12 cellular contexts compared by ENCODE assay signal in the genomic region with DNA sequence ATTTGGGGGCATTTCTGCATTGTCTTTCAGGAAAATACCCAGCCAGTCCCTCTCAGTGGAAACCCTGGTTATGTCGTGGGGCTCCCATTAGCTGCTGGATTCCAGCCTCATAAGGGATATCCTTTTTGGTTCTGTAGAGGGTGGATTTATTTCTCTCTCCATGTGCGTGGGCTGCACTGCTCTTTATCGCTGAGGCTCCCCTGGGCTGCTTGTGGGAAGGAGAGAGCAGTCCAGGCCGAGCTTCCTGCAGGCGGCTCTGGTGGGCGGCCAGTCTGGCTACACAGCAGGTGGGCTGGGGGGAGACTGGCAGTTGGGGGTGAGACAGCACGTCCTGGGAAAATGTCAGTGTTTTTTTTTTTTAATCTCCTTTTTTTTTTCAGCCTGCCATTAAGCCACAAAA. TPM values are rescaled to one million over a fixed set of nuclear protein-coding genes. Genes with fewer than 3 reads are reported as not detected.
A peak's percentile ranks its signal among the peaks of the same experiment; 100 is the strongest.
DNase-seq lines count a peak whose midpoint lies in the region; ATAC-seq, FAIRE-seq and TF ChIP-seq lines count a peak whose summit lies in the region.
"Had no signal": no experiment of that assay in that cellular context is flagged by ENCODE, and none has a peak within 500 bp of the region (broad histone marks: within the 10 kb centered on the region; RNA-seq: fewer than 3 reads in every experiment).

No MANE protein-coding gene starts in this region.

- CTCF ChIA-PET in HEK293T (lab: Yijun Ruan, JAX): interaction anchor here (0.7 kb wide), 1 partner anchor 9 kb away, joined by 3 read pairs; no protein-coding TSS in a partner anchor
- CTCF ChIA-PET in GM12878 (lab: Yijun Ruan, JAX): interaction anchor here (1.0 to 1.8 kb wide), 5 partner anchors 9 to 85 kb away, joined by 3 to 6 read pairs (median 4); no protein-coding TSS in a partner anchor
- CTCF ChIA-PET in RWPE1 (lab: Yijun Ruan, JAX): no interaction called here

- no peaks in the 10 kb centered on the region for H3K9me3 ChIP-seq in GM12878 (replicated peaks; ENCODE audit: control insufficient read depth, insufficient read depth, low read length)

- H3K27me3 Mint-ChIP-seq in stimulated activated memory B cell treated with anti-CD40 and anti-IgM and Interleukin-4, amounts not matched to agents 10 μg/mL and 1 μg/mL and 100 μg/mL, for 72 hours: no peaks in the 10 kb centered on the region
- no peaks in the 10 kb centered on the region for H3K27me3 Mint-ChIP-seq in activated T-cell treated with anti-CD3 and anti-CD28 coated beads, Interleukin-2, amount 50 U/mL, for 24 hours
- H3K27me3 Mint-ChIP-seq: central memory CD8-positive, alpha-beta T cell had no signal

- 73% methylated on average over 7 of the region's 7 CpGs for WGBS in GM12878 (ENCODE audit: insufficient coverage, insufficient replicate concordance, low lambda C conversion rate, missing lambda C conversion rate)

- TF ChIP-seq CTCF in GM12878 (IDR thresholded peaks at IDR 0.05 in 2 of 3, conservative IDR thresholded peaks at IDR 0.05 in 1 of 3; ENCODE audit: control insufficient read depth in 2 of 3, extremely low read depth in 1 of 3, insufficient read depth in 1 of 3, low read depth in 3 of 3, low read length in 3 of 3): no peak
- TF ChIP-seq CTCF in RWPE1 (conservative IDR thresholded peaks at IDR 0.05; ENCODE audit: low read depth): no peak

- peaks cover 41% of the 10 kb centered on the region for H3K36me3 Mint-ChIP-seq in stimulated activated memory B cell treated with anti-CD40 and anti-IgM and Interleukin-4, amounts not matched to agents 10 μg/mL and 1 μg/mL and 100 μg/mL, for 72 hours
- H3K36me3 Mint-ChIP-seq in activated T-cell treated with anti-CD3 and anti-CD28 coated beads, Interleukin-2, amount 50 U/mL, for 24 hours (ENCODE audit: low read depth): peaks cover 1% of the 10 kb centered on the region

- RAD21 ChIA-PET in GM12878 (lab: Charles Lee; ENCODE audit: unreplicated experiment): interaction anchor here (1.0 to 3.7 kb wide), 7 partner anchors 14 to 27 kb away, joined by 3 to 23 read pairs (median 8); a partner anchor contains a TSS

- H3K4me3 ChIP-seq in GM12878: no peak overlapping the region

- peaks cover 79% of the 10 kb centered on the region for H3K4me1 Mint-ChIP-seq in stimulated activated memory B cell treated with anti-CD40 and anti-IgM and Interleukin-4, amounts not matched to agents 10 μg/mL and 1 μg/mL and 100 μg/mL, for 72 hours
- peaks cover 38% of the 10 kb centered on the region for H3K4me1 Mint-ChIP-seq in activated T-cell treated with anti-CD3 and anti-CD28 coated beads, Interleukin-2, amount 50 U/mL, for 24 hours (ENCODE audit: low read depth)
- H3K4me1 Mint-ChIP-seq: central memory CD8-positive, alpha-beta T cell had no signal

- no peaks in the 10 kb centered on the region for H3K27me3 ChIP-seq in GM12878 (replicated peaks in 1 of 2; ENCODE audit: control insufficient read depth in 2 of 2, insufficient read depth in 2 of 2, low read length in 1 of 2)
- no peaks in the 10 kb centered on the region for H3K27me3 ChIP-seq in layer of hippocampus (ENCODE audit: control insufficient read depth, insufficient read depth, low read length)

- no peak overlapping the region for H3K9ac ChIP-seq in GM12878 (ENCODE audit: control insufficient read depth, insufficient read depth, low read length)

- peak overlapping the region; percentile 53; the same call in 1 of the 2 replicates for H3K4me2 ChIP-seq in GM12878 (ENCODE audit: control insufficient read depth, insufficient read depth)

- peaks cover 43% of the 10 kb centered on the region for H3K4me1 ChIP-seq in GM12878 (ENCODE audit: control insufficient read depth, insufficient read depth, low read length)

- TF ChIP-seq EP300 in GM12878 (IDR thresholded peaks at IDR 0.05; ENCODE audit: borderline replicate concordance in 1 of 2, control insufficient read depth in 1 of 2, low read depth in 2 of 2, low read length in 2 of 2): no peak

- H3K36me3 ChIP-seq in GM12878 (ENCODE audit: control insufficient read depth in 2 of 2, insufficient read depth in 2 of 2, low read length in 1 of 2): peaks cover 0 to 1% of the 10 kb centered on the region in 2 experiments; a peak in 1 of 4 replicates

- BruUV-seq in GM12878 (replicated peaks; lab: Mats Ljungman, UMichigan): no TSS peak

- H3K79me2 ChIP-seq in GM12878 (ENCODE audit: control insufficient read depth, insufficient read depth, low read length): no peaks in the 10 kb centered on the region; the same call in 1 of the 2 replicates

- H3K27ac Mint-ChIP-seq in stimulated activated memory B cell treated with anti-CD40 and anti-IgM and Interleukin-4, amounts not matched to agents 10 μg/mL and 1 μg/mL and 100 μg/mL, for 72 hours: peak overlapping the region; percentile 62
- H3K27ac Mint-ChIP-seq in activated T-cell treated with anti-CD3 and anti-CD28 coated beads, Interleukin-2, amount 50 U/mL, for 24 hours: no peak overlapping the region

- SMC1A ChIA-PET in GM12878 (lab: Charles Lee; ENCODE audit: uncharacterized antibody, unreplicated experiment): interaction anchor here (0.6 to 11.3 kb wide), 13 partner anchors 8 to 39 kb away, joined by 3 to 70 read pairs (median 4); a partner anchor contains a TSS

- no peak for FAIRE-seq in GM12878 (lab: Jason Lieb, UNC)
- FAIRE-seq: TTC549 had no signal

- no peaks in the 10 kb centered on the region for H3K9me3 Mint-ChIP-seq in stimulated activated memory B cell treated with anti-CD40 and anti-IgM and Interleukin-4, amounts not matched to agents 10 μg/mL and 1 μg/mL and 100 μg/mL, for 72 hours
- no peaks in the 10 kb centered on the region for H3K9me3 Mint-ChIP-seq in activated T-cell treated with anti-CD3 and anti-CD28 coated beads, Interleukin-2, amount 50 U/mL, for 24 hours
- H3K9me3 Mint-ChIP-seq: central memory CD8-positive, alpha-beta T cell had no signal

- H2AFZ ChIP-seq in GM12878 (ENCODE audit: control insufficient read depth, low read depth, low read length): peak overlapping the region; percentile 19; the same call in 1 of the 2 replicates

- H4K20me1 ChIP-seq in GM12878 (ENCODE audit: control insufficient read depth, insufficient read depth): no peaks in the 10 kb centered on the region

- intact Hi-C loops in GM12878 (cut with micrococcal nuclease; ENCODE audit: unreplicated experiment): no loop called here

- no peak for ATAC-seq in GM12878
- no peak for ATAC-seq in stimulated activated memory B cell treated with anti-CD40 and anti-IgM and Interleukin-4, amounts not matched to agents 10 μg/mL and 1 μg/mL and 100 μg/mL, for 72 hours

- DNase-seq in HEK293T (ENCODE audit: extremely low spot score) (peak; percentile 18), GM12878 (ENCODE audit: low read depth, low spot score) (no peak), MV-4-11 (lab: John Stamatoyannopoulos, UW) (no peak), HuH-7.5 (ENCODE audit: low spot score) (no peak), RWPE1 (ENCODE audit: low spot score) (no peak)
- DNase-seq in activated T-cell treated with anti-CD3 and anti-CD28 coated beads, Interleukin-2, amount 50 U/mL, for 24 hours: no peak
- DNase-seq: DMS79, NCI-H1930 had no signal

- in situ Hi-C loops in GM12878 (cut with MboI): no loop called here

- no peak for TF ChIP-seq RAD21 in GM12878 (IDR thresholded peaks at IDR 0.05; ENCODE audit: insufficient read depth, low read depth, low read length)

- no peak for TF ChIP-seq POLR2A in GM12878 (IDR thresholded peaks at IDR 0.05; ENCODE audit: low read depth, low read length)

- POLR2A ChIA-PET in HEK293T (lab: Yijun Ruan, JAX): no interaction called here
- POLR2A ChIA-PET in GM12878 (lab: Charles Lee): interaction anchor here (0.7 to 2.5 kb wide), 11 partner anchors 9 to 35 kb away, joined by 3 to 8 read pairs (median 4); a partner anchor contains a TSS
- POLR2A ChIA-PET in RWPE1 (lab: Yijun Ruan, JAX; ENCODE audit: low non-redundant PET): no interaction called here

- H3K27ac ChIP-seq in GM12878 (ENCODE audit: control insufficient read depth, insufficient read depth): peak overlapping the region; percentile 20; the same call in 1 of the 2 replicates
- H3K27ac ChIP-seq in layer of hippocampus (ENCODE audit: low read depth, low read length): peak overlapping the region; percentile 60
- H3K27ac ChIP-seq in RWPE1: no peak overlapping the region

- H3K4me3 Mint-ChIP-seq in stimulated activated memory B cell treated with anti-CD40 and anti-IgM and Interleukin-4, amounts not matched to agents 10 μg/mL and 1 μg/mL and 100 μg/mL, for 72 hours: no peak overlapping the region
- no peak overlapping the region for H3K4me3 Mint-ChIP-seq in activated T-cell treated with anti-CD3 and anti-CD28 coated beads, Interleukin-2, amount 50 U/mL, for 24 hours
- H3K4me3 Mint-ChIP-seq: central memory CD8-positive, alpha-beta T cell had no signal

RNA-seq across cellular contexts. Expression of a gene that starts 27.6 kb away (rescaled TPM):
- 34.3 and 34.6 TPM in 2 replicates for total RNA-seq in GM12878 (2013; cell fraction: nucleolus; rRNA removed)
- total RNA-seq in GM12878 (2014; rRNA removed) (15.3 and 15.6 TPM in 2 replicates), GM12878 (2014; rRNA removed; fragmentation: Illumina TruSeq; extraction: Trizol) (15.3 and 16.6 TPM in 2 replicates), GM12878 (2021) (11.5 and 13.8 TPM in 2 replicates)
- 27.3 TPM for polyA plus RNA-seq in GM12878 (2011; ENCODE audit: low read depth)
- polyA plus RNA-seq in GM12878 (2011; rRNA removed) (16.7 and 18.6 TPM in 2 replicates), GM12878 (2014; fragmentation: Illumina TruSeq; extraction: Trizol) (12.9 and 21.2 TPM in 2 replicates), GM12878 (2014; fragmentation: Nextera tagmentation; extraction: Ambion mirVana) (10 to 100 TPM in 1 of 2 experiments, 1 to 10 TPM in 1; 8.8 to 10.2 TPM), GM12878 (2014; rRNA removed) (15.4 and 20.3 TPM in 2 replicates), GM12878 (2016; fragmentation: Nextera tagmentation; extraction: Ambion mirVana) (10 to 100 TPM; 16.7 to 23.5 TPM)
- polyA plus RNA-seq in GM12878 (2011; cell fraction: cytosol; rRNA removed): 5.9 and 7.3 TPM in 2 replicates
- polyA plus RNA-seq in GM12878 (2011; cell fraction: nucleus; rRNA removed): 19.5 and 23.1 TPM in 2 replicates
- polyA plus RNA-seq in GM12878 (2012): 12.8 and 15.4 TPM in 2 replicates
- 7.3 and 14.8 TPM in 2 replicates for polyA minus RNA-seq in GM12878 (2011; rRNA and poly(A)+ RNA removed)
- polyA minus RNA-seq in GM12878 (2011; cell fraction: cytosol; rRNA and poly(A)+ RNA removed): 2.4 and 3.9 TPM in 2 replicates
- polyA minus RNA-seq in GM12878 (2011; cell fraction: nucleus; rRNA and poly(A)+ RNA removed): 9.6 and 11.4 TPM in 2 replicates

RNA-seq across cellular contexts. Expression of a gene that starts 47.4 kb away (rescaled TPM):
- total RNA-seq in GM12878 (2013; cell fraction: nucleolus; rRNA removed): 114 and 137 TPM in 2 replicates
- total RNA-seq in GM12878 (2014; rRNA removed) (112 and 132 TPM in 2 replicates), GM12878 (2014; rRNA removed; fragmentation: Illumina TruSeq; extraction: Trizol) (93.9 and 94.4 TPM in 2 replicates), GM12878 (2021) (82.5 and 87.1 TPM in 2 replicates)
- 67.2 TPM for polyA plus RNA-seq in GM12878 (2011; ENCODE audit: low read depth)
- polyA plus RNA-seq in GM12878 (2011; rRNA removed) (123 and 181 TPM in 2 replicates), GM12878 (2014; fragmentation: Illumina TruSeq; extraction: Trizol) (130 and 134 TPM in 2 replicates), GM12878 (2014; fragmentation: Nextera tagmentation; extraction: Ambion mirVana) (10 to 100 TPM; 27.8 to 38.9 TPM), GM12878 (2014; rRNA removed) (77.4 and 85.4 TPM in 2 replicates), GM12878 (2016; fragmentation: Nextera tagmentation; extraction: Ambion mirVana) (100 to 1,000 TPM; 125 to 126 TPM)
- polyA plus RNA-seq in GM12878 (2011; cell fraction: cytosol; rRNA removed): 130 and 168 TPM in 2 replicates
- polyA plus RNA-seq in GM12878 (2011; cell fraction: nucleus; rRNA removed): 91.0 and 91.5 TPM in 2 replicates
- 108 and 110 TPM in 2 replicates for polyA plus RNA-seq in GM12878 (2012)
- 95.5 and 100 TPM in 2 replicates for polyA minus RNA-seq in GM12878 (2011; rRNA and poly(A)+ RNA removed)
- polyA minus RNA-seq in GM12878 (2011; cell fraction: cytosol; rRNA and poly(A)+ RNA removed): 37.6 and 43.0 TPM in 2 replicates
- polyA minus RNA-seq in GM12878 (2011; cell fraction: nucleus; rRNA and poly(A)+ RNA removed): 23.3 and 41.7 TPM in 2 replicates

RNA-seq across cellular contexts. Expression of a gene that starts 58.4 kb away (rescaled TPM):
- total RNA-seq in GM12878 (2013; cell fraction: nucleolus; rRNA removed): 97.8 and 98.0 TPM in 2 replicates
- total RNA-seq in GM12878 (2014; rRNA removed): 8.3 and 9.1 TPM in 2 replicates
- 13.4 and 13.9 TPM in 2 replicates for total RNA-seq in GM12878 (2014; rRNA removed; fragmentation: Illumina TruSeq; extraction: Trizol)
- 31.0 and 31.4 TPM in 2 replicates for total RNA-seq in GM12878 (2021)
- polyA plus RNA-seq in GM12878 (2011; ENCODE audit: low read depth): 16.5 TPM
- 69.6 and 89.2 TPM in 2 replicates for polyA plus RNA-seq in GM12878 (2011; rRNA removed)
- 26.8 and 32.6 TPM in 2 replicates for polyA plus RNA-seq in GM12878 (2011; cell fraction: cytosol; rRNA removed)
- polyA plus RNA-seq in GM12878 (2011; cell fraction: nucleus; rRNA removed): 36.0 and 57.5 TPM in 2 replicates
- polyA plus RNA-seq in GM12878 (2012): 24.9 and 34.0 TPM in 2 replicates
- polyA plus RNA-seq in GM12878 (2014; fragmentation: Illumina TruSeq; extraction: Trizol): 29.8 and 37.9 TPM in 2 replicates
- polyA plus RNA-seq in GM12878 (2014; fragmentation: Nextera tagmentation; extraction: Ambion mirVana): 1 to 10 TPM; 5.0 to 8.9 TPM
- 24.8 and 25.9 TPM in 2 replicates for polyA plus RNA-seq in GM12878 (2014; rRNA removed)
- polyA plus RNA-seq in GM12878 (2016; fragmentation: Nextera tagmentation; extraction: Ambion mirVana): 10 to 100 TPM in 1 of 2 experiments, 1 to 10 TPM in 1; 4.0 to 11.3 TPM
- polyA minus RNA-seq in GM12878 (2011; rRNA and poly(A)+ RNA removed): 80.9 and 102 TPM in 2 replicates
- 29.1 and 29.5 TPM in 2 replicates for polyA minus RNA-seq in GM12878 (2011; cell fraction: cytosol; rRNA and poly(A)+ RNA removed)
- polyA minus RNA-seq in GM12878 (2011; cell fraction: nucleus; rRNA and poly(A)+ RNA removed): 34.9 and 43.1 TPM in 2 replicates
